In genomic region chr7:54201501-54201900, GRCh38 we compare ENCODE assay signal across 14 cellular contexts.
DNase-seq lines count a peak whose midpoint lies in the region; ATAC-seq, FAIRE-seq and TF ChIP-seq lines count a peak whose summit lies in the region.
"Had no signal": no experiment of that assay in that cellular context is flagged by ENCODE, and none has a peak within 500 bp of the region (broad histone marks: within the 10 kb centered on the region; RNA-seq: fewer than 3 reads in every experiment).

No MANE protein-coding gene starts in this region.

- no peak overlapping the region for H2AK5ac ChIP-seq in neuronal stem cell (ENCODE audit: low read depth, low read length)

- H3K4me3 ChIP-seq in HEK293 (ENCODE audit: low read depth, low read length) (no peak overlapping the region), K562 (no peak overlapping the region), neuronal stem cell (ENCODE audit: low read length in 2 of 2) (peak overlapping the region in 1 of 2 donors; percentile 72), MM.1S (ENCODE audit: low read length) (no peak overlapping the region)
- H3K4me3 ChIP-seq: BLaER1 had no signal

- H3K9me3 ChIP-seq in HEK293 (ENCODE audit: control insufficient read depth, insufficient read depth, low read depth, low read length) (no peaks in the 10 kb centered on the region), K562 (replicated peaks; ENCODE audit: control insufficient read depth, insufficient read depth, low read depth, low read length) (no peaks in the 10 kb centered on the region; the same call in 1 of the 2 replicates), neuronal stem cell (replicated peaks in 1 of 2; ENCODE audit: control insufficient read depth in 2 of 2, insufficient read depth in 1 of 2, low read depth in 1 of 2, low read length in 2 of 2) (peaks cover 0 to 5% of the 10 kb centered on the region in 2 donors), MM.1S (replicated peaks; ENCODE audit: insufficient read depth, low read length) (no peaks in the 10 kb centered on the region)
- H3K9me3 ChIP-seq: BLaER1 had no signal

- H3K36me3 ChIP-seq in HEK293 (ENCODE audit: control insufficient read depth in 2 of 2, insufficient read depth in 1 of 2, low read length in 2 of 2): no peaks in the 10 kb centered on the region
- H3K36me3 ChIP-seq in K562 (ENCODE audit: control insufficient read depth, insufficient read depth, low read length): no peaks in the 10 kb centered on the region
- no peaks in the 10 kb centered on the region for H3K36me3 ChIP-seq in neuronal stem cell (replicated peaks in 1 of 2; ENCODE audit: control insufficient read depth in 2 of 2, insufficient read depth in 2 of 2, low read length in 2 of 2)
- H3K36me3 ChIP-seq in MM.1S (replicated peaks; ENCODE audit: insufficient read depth, low read length): no peaks in the 10 kb centered on the region
- H3K36me3 ChIP-seq: BLaER1 had no signal

- no peaks in the 10 kb centered on the region for H3K27me3 ChIP-seq in K562 (ENCODE audit: control insufficient read depth in 2 of 2, insufficient read depth in 2 of 2, low read length in 2 of 2)
- peaks cover 0 to 4% (median 0%) of the 10 kb centered on the region in 3 experiments for H3K27me3 ChIP-seq in neuronal stem cell (ENCODE audit: control insufficient read depth in 3 of 3, insufficient read depth in 3 of 3, low read depth in 1 of 3, low read length in 3 of 3)
- no peaks in the 10 kb centered on the region for H3K27me3 ChIP-seq in MM.1S (replicated peaks; ENCODE audit: insufficient read depth, low read length)
- H3K27me3 ChIP-seq: BLaER1 had no signal

- peak overlapping the region; percentile 60 for H2BK12ac ChIP-seq in neuronal stem cell (ENCODE audit: low read length)

- no peak overlapping the region for H4K91ac ChIP-seq in neuronal stem cell (ENCODE audit: low read depth, low read length, poor library complexity)

- no peak for ATAC-seq in K562

- H2AFZ ChIP-seq in K562 (ENCODE audit: low read depth, low read length): no peak overlapping the region
- H2AFZ ChIP-seq in neuronal stem cell (ENCODE audit: low read length): no peak overlapping the region
- H2AFZ ChIP-seq in MM.1S (ENCODE audit: low read length): no peak overlapping the region

- no peak overlapping the region for H3K9ac ChIP-seq in K562 (ENCODE audit: insufficient read depth in 1 of 2, low read depth in 2 of 2, low read length in 2 of 2)
- peak overlapping the region; percentile 70 for H3K9ac ChIP-seq in neuronal stem cell (ENCODE audit: low read depth, low read length, poor library complexity)
- H3K9ac ChIP-seq in MM.1S (ENCODE audit: low read length): no peak overlapping the region
- H3K9ac ChIP-seq: BLaER1 had no signal

- intact Hi-C loops in K562 (cut with micrococcal nuclease): no loop called here

- POLR2A ChIA-PET in HEK293 (lab: Yijun Ruan, JAX): no interaction called here
- POLR2A ChIA-PET in K562 (lab: Yijun Ruan, JAX): no interaction called here

- no peaks in the 10 kb centered on the region for H3K79me1 ChIP-seq in neuronal stem cell (ENCODE audit: low read depth, low read length)

- no peak overlapping the region for H2BK120ac ChIP-seq in neuronal stem cell (ENCODE audit: low read depth, low read length)

- H2BK5ac ChIP-seq in neuronal stem cell (ENCODE audit: low read length): no peak overlapping the region

- no peaks in the 10 kb centered on the region for H3K9me2 ChIP-seq in MM.1S (replicated peaks; ENCODE audit: insufficient read depth, low read length)

- H3K4me1 ChIP-seq in HEK293 (ENCODE audit: control insufficient read depth, insufficient read depth, low read length) (no peaks in the 10 kb centered on the region), K562 (replicated peaks in 1 of 2; ENCODE audit: control insufficient read depth in 2 of 2, insufficient read depth in 2 of 2, low read length in 2 of 2) (no peaks in the 10 kb centered on the region), neuronal stem cell (ENCODE audit: control insufficient read depth in 2 of 2, insufficient read depth in 1 of 2, low read depth in 1 of 2, low read length in 2 of 2) (peaks cover 0 to 2% of the 10 kb centered on the region in 2 donors), MM.1S (ENCODE audit: low read length) (no peaks in the 10 kb centered on the region)
- H3K4me1 ChIP-seq: BLaER1, Caco-2 had no signal

- H3K4me2 ChIP-seq in K562 (ENCODE audit: insufficient read depth, low read length) (no peak overlapping the region), neuronal stem cell (ENCODE audit: insufficient read depth, low read length, poor library complexity, severe bottlenecking) (no peak overlapping the region), MM.1S (ENCODE audit: low read depth, low read length) (no peak overlapping the region)
- H3K4me2 ChIP-seq: BLaER1 had no signal

- TF ChIP-seq CTCF in HEK293 (tag by site-specific recombination; IDR thresholded peaks at IDR 0.05) (no peak), K562 (IDR thresholded peaks at IDR 0.05 in 2 of 3, conservative IDR thresholded peaks at IDR 0.05 in 1 of 3; ENCODE audit: insufficient read depth in 2 of 3, low read depth in 1 of 3, low read length in 3 of 3) (no peak), MM.1S (IDR thresholded peaks at IDR 0.05; ENCODE audit: low read length) (no peak)

- H2BK15ac ChIP-seq in neuronal stem cell (ENCODE audit: low read length): no peak overlapping the region

- CTCF ChIA-PET in HEK293 (lab: Yijun Ruan, JAX): interaction anchor here (0.7 kb wide), 1 partner anchor 451 kb away, joined by 3 read pairs; no protein-coding TSS in a partner anchor
- CTCF ChIA-PET in K562 (lab: Yijun Ruan, JAX; ENCODE audit: low intra/inter-chr PET ratio): no interaction called here

- in situ Hi-C loops in K562 (cut with MboI): no loop called here

- H3K18ac ChIP-seq in neuronal stem cell (ENCODE audit: low read length): no peak overlapping the region

- TF ChIP-seq EP300 in K562 (IDR thresholded peaks at IDR 0.05; ENCODE audit: low read length): no peak

- H3K23ac ChIP-seq in neuronal stem cell (ENCODE audit: low read depth, low read length, poor library complexity): peak overlapping the region; percentile 6

- no peak overlapping the region for H3K4ac ChIP-seq in neuronal stem cell (ENCODE audit: low read length)

- no TSS peak for BruUV-seq in K562 (replicated peaks; lab: Mats Ljungman, UMichigan)

- TF ChIP-seq POLR2A in GM12891 (IDR thresholded peaks at IDR 0.05; ENCODE audit: low read depth, low read length) (no peak), K562 (conservative IDR thresholded peaks at IDR 0.05) (no peak)

- H3K27ac ChIP-seq in HEK293 (ENCODE audit: extremely low read depth, low read depth, low read length): no peak overlapping the region
- no peak overlapping the region for H3K27ac ChIP-seq in K562 (ENCODE audit: extremely low read depth, low read depth, low read length)
- H3K27ac ChIP-seq in neuronal stem cell (replicated peaks; ENCODE audit: low read length): no peak overlapping the region
- no peak overlapping the region for H3K27ac ChIP-seq in MM.1S (ENCODE audit: low read length)
- H3K27ac ChIP-seq: BLaER1 had no signal

- DNase-seq in GM12891 (ENCODE audit: insufficient read length, low spot score): no peak
- DNase-seq in K562 (ENCODE audit: extremely low read depth in 1 of 4, low spot score in 3 of 4): no peak
- DNase-seq in neuronal stem cell (ENCODE audit: low spot score): no peak
- DNase-seq in GOT3 (lab: John Stamatoyannopoulos, UW): no peak
- DNase-seq in nucleus accumbens (lab: John Stamatoyannopoulos, UW): no peak
- DNase-seq in MM.1S: no peak
- DNase-seq: 8988T; AML-193; Caco-2; CD8-positive, alpha-beta memory T cell; Karpas-422 had no signal

- H4K8ac ChIP-seq in neuronal stem cell (ENCODE audit: low read depth, low read length): no peak overlapping the region

- H3K79me2 ChIP-seq in K562 (ENCODE audit: control insufficient read depth, insufficient read depth, low read length) (no peaks in the 10 kb centered on the region), MM.1S (ENCODE audit: low read length) (no peaks in the 10 kb centered on the region)

- H3F3A ChIP-seq in MM.1S (ENCODE audit: insufficient read depth, low read length): no peaks in the 10 kb centered on the region

- FAIRE-seq in GM12891 (lab: Jason Lieb, UNC): peak; percentile 68
- no peak for FAIRE-seq in K562 (lab: Jason Lieb, UNC)
- FAIRE-seq: GM19239 had no signal

- H3K14ac ChIP-seq in neuronal stem cell (ENCODE audit: low read length): peak overlapping the region; percentile 17

- no peaks in the 10 kb centered on the region for H4K20me1 ChIP-seq in K562 (replicated peaks; ENCODE audit: control insufficient read depth, insufficient read depth, low read length)
- no peaks in the 10 kb centered on the region for H4K20me1 ChIP-seq in MM.1S (ENCODE audit: insufficient read depth, low read length)
- H4K20me1 ChIP-seq: BLaER1 had no signal

- no peak for TF ChIP-seq RAD21 in K562 (CRISPR knock-in tag; conservative IDR thresholded peaks at IDR 0.05 in 1 of 2, IDR thresholded peaks at IDR 0.05 in 1 of 2)

- no peaks in the 10 kb centered on the region for H3K9me1 ChIP-seq in K562 (ENCODE audit: control insufficient read depth, insufficient read depth, low read length)

TF ChIP-seq in GM12891, 5 proteins besides CTCF, POLR2A, EP300 and RAD21:
- no peak for TF ChIP-seq SPI1 (IDR thresholded peaks at IDR 0.05; ENCODE audit: low read depth, low read length)
- TF ChIP-seq POU2F2 (IDR thresholded peaks at IDR 0.05; ENCODE audit: low read depth, low read length): no peak
- TF ChIP-seq PAX5 (IDR thresholded peaks at IDR 0.05; ENCODE audit: insufficient read depth, low read length, severe bottlenecking): no peak
- no peak for TF ChIP-seq TAF1 (IDR thresholded peaks at IDR 0.05; ENCODE audit: low read depth, low read length)
- TF ChIP-seq POLR2AphosphoS5 (IDR thresholded peaks at IDR 0.05; ENCODE audit: low read depth, low read length): no peak

TF ChIP-seq in HEK293, 187 proteins besides CTCF, POLR2A, EP300 and RAD21 (continues in another document):
- TF ChIP-seq ZSCAN4 (tag by site-specific recombination; IDR thresholded peaks at IDR 0.05): peak; percentile 81

TF ChIP-seq in K562, 482 proteins besides CTCF, POLR2A, EP300 and RAD21:
- TF ChIP-seq TSC22D4 (tag; IDR thresholded peaks at IDR 0.05): 0 out of 2 replicates have a peak, but pooled peaks have one; percentile 17
- no peak for TF ChIP-seq ZBTB2 (IDR thresholded peaks at IDR 0.05)
